Comparison of ENCODE assay signal across 16 cellular contexts in the genomic region with DNA sequence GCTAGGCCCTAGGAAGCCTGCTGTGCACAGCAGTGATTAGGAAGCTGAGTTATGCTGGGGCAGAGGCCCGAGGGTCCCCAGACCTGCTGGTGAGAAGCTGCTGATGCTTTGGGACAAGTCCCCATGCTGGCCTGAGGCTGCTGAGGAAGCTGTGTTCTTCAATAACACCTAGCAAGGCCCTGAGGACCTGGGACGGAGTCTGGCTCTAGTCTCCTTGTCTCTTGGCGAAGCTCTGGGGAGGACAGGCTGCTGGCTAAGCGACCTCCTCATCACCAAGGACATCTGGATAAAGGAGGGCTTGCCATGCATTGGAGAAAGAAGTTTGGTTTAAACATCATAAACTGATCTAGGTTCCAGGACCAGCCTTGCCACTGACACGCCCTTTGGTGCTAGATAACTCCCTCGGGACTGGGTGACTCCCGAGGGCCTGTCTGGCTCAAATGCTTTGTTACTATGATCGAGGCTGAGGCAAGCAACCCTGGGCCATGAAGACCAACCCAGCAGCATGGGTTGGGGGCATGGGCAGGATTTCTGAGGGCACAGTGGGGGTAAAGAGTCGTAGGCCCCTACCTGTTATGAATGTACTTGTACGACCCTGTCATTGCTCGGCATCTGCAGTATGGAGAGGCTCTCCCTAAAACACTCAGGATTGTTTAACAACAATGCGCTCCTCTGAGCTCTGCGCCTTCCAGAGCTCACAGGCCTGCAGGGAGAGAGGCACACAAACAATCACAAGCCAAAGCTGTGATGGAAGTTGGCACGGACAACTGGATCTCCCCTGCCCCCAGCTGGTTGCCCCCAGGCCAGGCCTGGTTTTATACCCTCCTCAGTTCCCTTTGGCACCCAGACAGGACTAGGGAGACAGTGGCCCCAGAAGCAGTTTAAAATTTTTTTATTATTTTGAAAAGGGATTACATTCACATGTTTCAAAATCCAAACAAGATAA.
DNase-seq lines count a peak whose midpoint lies in the region; ATAC-seq, FAIRE-seq and TF ChIP-seq lines count a peak whose summit lies in the region.
"Had no signal": no experiment of that assay in that cellular context is flagged by ENCODE, and none has a peak within 500 bp of the region (broad histone marks: within the 10 kb centered on the region; RNA-seq: fewer than 3 reads in every experiment).

No MANE protein-coding gene starts in this region.

- H3K27ac Mint-ChIP-seq in WTC11, result no peak overlapping the region
- H3K27ac Mint-ChIP-seq: activated CD8-positive, alpha-beta memory T cell treated with anti-CD3 and anti-CD28 coated beads, Interleukin-2, amount 10 ng/mL, durations not matched to agents 7 days and 5 days; naive thymus-derived CD8-positive, alpha-beta T cell had no signal

- no peaks in the 10 kb centered on the region for H3K36me3 ChIP-seq in kidney (ENCODE audit: control insufficient read depth in 1 of 2, insufficient read depth in 2 of 2, low read length in 2 of 2)
- H3K36me3 ChIP-seq: SJSA1 had no signal

- no peaks in the 10 kb centered on the region for H3K9me3 ChIP-seq in kidney (ENCODE audit: control insufficient read depth in 1 of 2, low read length in 2 of 2)
- H3K9me3 ChIP-seq: SJSA1 had no signal

- H3K4me3 ChIP-seq in kidney (ENCODE audit: low read length in 2 of 2), result no peak overlapping the region
- H3K4me3 ChIP-seq: SJSA1 had no signal

- no peak overlapping the region for H3K4me3 Mint-ChIP-seq in WTC11
- H3K4me3 Mint-ChIP-seq: activated CD8-positive, alpha-beta memory T cell treated with anti-CD3 and anti-CD28 coated beads, Interleukin-2, amount 10 ng/mL, durations not matched to agents 7 days and 5 days; naive thymus-derived CD8-positive, alpha-beta T cell had no signal

- no peak for FAIRE-seq in kidney (lab: Jason Lieb, UNC)
- FAIRE-seq: A204.1 had no signal

- no peak overlapping the region for H3K9ac ChIP-seq in kidney (ENCODE audit: low read length in 2 of 2)

- no peak overlapping the region for H3K27ac ChIP-seq in kidney (ENCODE audit: low read depth in 2 of 2, low read length in 2 of 2)
- H3K27ac ChIP-seq: HL-60, SJSA1 had no signal

- peaks cover 33% of the 10 kb centered on the region for H3K4me1 Mint-ChIP-seq in WTC11
- H3K4me1 Mint-ChIP-seq: activated CD8-positive, alpha-beta memory T cell treated with anti-CD3 and anti-CD28 coated beads, Interleukin-2, amount 10 ng/mL, durations not matched to agents 7 days and 5 days had no signal

- CTCF ChIA-PET in WTC11 (lab: Charles Lee), result interaction anchor here (0.7 to 5.5 kb wide), 13 partner anchors 20 to 461 kb away, joined by 3 to 29 read pairs (median 4); a partner anchor contains a TSS

- H3K4me1 ChIP-seq in kidney (ENCODE audit: control insufficient read depth in 1 of 2, insufficient read depth in 1 of 2, low read depth in 1 of 2, low read length in 2 of 2), result peaks cover 2 to 4% of the 10 kb centered on the region in 2 donors
- H3K4me1 ChIP-seq: SJSA1 had no signal

- no peaks in the 10 kb centered on the region for H3K9me3 Mint-ChIP-seq in WTC11
- H3K9me3 Mint-ChIP-seq: naive thymus-derived CD8-positive, alpha-beta T cell had no signal

- TF ChIP-seq CTCF in WTC11 (IDR thresholded peaks at IDR 0.05) (no peak), kidney (IDR thresholded peaks at IDR 0.05; ENCODE audit: borderline replicate concordance, extremely low read depth, insufficient read depth) (no peak)

- POLR2A ChIA-PET in WTC11 (lab: Charles Lee), result no interaction called here

- ATAC-seq in WTC11, result 0 out of 2 replicates have a peak, but pooled peaks have one; percentile 8
- peak; percentile 29 for ATAC-seq in sciatic nerve
- no peak for ATAC-seq in GM21576 (IDR thresholded peaks at IDR 0.05; ENCODE audit: unreplicated experiment)
- ATAC-seq: activated CD8-positive, alpha-beta memory T cell treated with anti-CD3 and anti-CD28 coated beads, Interleukin-2, amount 10 ng/mL, durations not matched to agents 7 days and 5 days; HCT116; naive thymus-derived CD8-positive, alpha-beta T cell had no signal

- no peaks in the 10 kb centered on the region for H3K36me3 Mint-ChIP-seq in WTC11
- H3K36me3 Mint-ChIP-seq: activated CD8-positive, alpha-beta memory T cell treated with anti-CD3 and anti-CD28 coated beads, Interleukin-2, amount 10 ng/mL, durations not matched to agents 7 days and 5 days; naive thymus-derived CD8-positive, alpha-beta T cell had no signal

- intact Hi-C loops in kidney (cut with DNase I) (no loop called here), sciatic nerve (cut with DNase I) (no loop called here)

- DNase-seq in NCI-H2029 (lab: John Stamatoyannopoulos, UW) (peak; percentile 13), NCI-H2029 treated with DMSO at 0.1 percent for 48 hours (lab: John Stamatoyannopoulos, UW) (no peak), WTC11 (ENCODE audit: low spot score) (no peak), kidney (peak; percentile 50), sciatic nerve (ENCODE audit: low spot score) (no peak), inferior parietal cortex (ENCODE audit: extremely low spot score) (no peak)
- no peak for DNase-seq in effector CD8-positive, alpha-beta T cell (lab: John Stamatoyannopoulos, UW)
- DNase-seq: activated CD8-positive, alpha-beta memory T cell treated with anti-CD3 and anti-CD28 coated beads, Interleukin-2, amount 10 ng/mL, durations not matched to agents 7 days and 5 days; naive thymus-derived CD8-positive, alpha-beta T cell; NCI-H2171; stimulated activated naive CD4-positive, alpha-beta T cell had no signal

- no peaks in the 10 kb centered on the region for H3K27me3 Mint-ChIP-seq in WTC11 (ENCODE audit: low read depth)
- H3K27me3 Mint-ChIP-seq: activated CD8-positive, alpha-beta memory T cell treated with anti-CD3 and anti-CD28 coated beads, Interleukin-2, amount 10 ng/mL, durations not matched to agents 7 days and 5 days had no signal

TF ChIP-seq in WTC11, 78 proteins besides CTCF, POLR2A, EP300 and RAD21 (continues in another document):
- TF ChIP-seq RORB (CRISPR knock-in tag; IDR thresholded peaks at IDR 0.05) (no peak), NFATC4 (CRISPR knock-in tag; IDR thresholded peaks at IDR 0.05) (no peak), EMX1 (CRISPR knock-in tag; IDR thresholded peaks at IDR 0.05) (no peak), SMAD4 (CRISPR knock-in tag; IDR thresholded peaks at IDR 0.05) (no peak), ZNF396 (CRISPR knock-in tag; IDR thresholded peaks at IDR 0.05; ENCODE audit: borderline replicate concordance) (no peak), CBFB (CRISPR knock-in tag; IDR thresholded peaks at IDR 0.05; ENCODE audit: low read depth) (no peak), RELA (CRISPR knock-in tag; IDR thresholded peaks at IDR 0.05; ENCODE audit: borderline replicate concordance) (no peak), CREM (CRISPR knock-in tag; IDR thresholded peaks at IDR 0.05) (no peak), ZNF232 (CRISPR knock-in tag; IDR thresholded peaks at IDR 0.05) (no peak), JAZF1 (CRISPR knock-in tag; IDR thresholded peaks at IDR 0.05) (no peak)
- TF ChIP-seq, protein P1, sequence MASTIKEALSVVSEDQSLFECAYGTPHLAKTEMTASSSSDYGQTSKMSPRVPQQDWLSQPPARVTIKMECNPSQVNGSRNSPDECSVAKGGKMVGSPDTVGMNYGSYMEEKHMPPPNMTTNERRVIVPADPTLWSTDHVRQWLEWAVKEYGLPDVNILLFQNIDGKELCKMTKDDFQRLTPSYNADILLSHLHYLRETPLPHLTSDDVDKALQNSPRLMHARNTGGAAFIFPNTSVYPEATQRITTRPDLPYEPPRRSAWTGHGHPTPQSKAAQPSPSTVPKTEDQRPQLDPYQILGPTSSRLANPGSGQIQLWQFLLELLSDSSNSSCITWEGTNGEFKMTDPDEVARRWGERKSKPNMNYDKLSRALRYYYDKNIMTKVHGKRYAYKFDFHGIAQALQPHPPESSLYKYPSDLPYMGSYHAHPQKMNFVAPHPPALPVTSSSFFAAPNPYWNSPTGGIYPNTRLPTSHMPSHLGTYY (CRISPR knock-in tag; IDR thresholded peaks at IDR 0.05), result no peak
- TF ChIP-seq, protein P2, sequence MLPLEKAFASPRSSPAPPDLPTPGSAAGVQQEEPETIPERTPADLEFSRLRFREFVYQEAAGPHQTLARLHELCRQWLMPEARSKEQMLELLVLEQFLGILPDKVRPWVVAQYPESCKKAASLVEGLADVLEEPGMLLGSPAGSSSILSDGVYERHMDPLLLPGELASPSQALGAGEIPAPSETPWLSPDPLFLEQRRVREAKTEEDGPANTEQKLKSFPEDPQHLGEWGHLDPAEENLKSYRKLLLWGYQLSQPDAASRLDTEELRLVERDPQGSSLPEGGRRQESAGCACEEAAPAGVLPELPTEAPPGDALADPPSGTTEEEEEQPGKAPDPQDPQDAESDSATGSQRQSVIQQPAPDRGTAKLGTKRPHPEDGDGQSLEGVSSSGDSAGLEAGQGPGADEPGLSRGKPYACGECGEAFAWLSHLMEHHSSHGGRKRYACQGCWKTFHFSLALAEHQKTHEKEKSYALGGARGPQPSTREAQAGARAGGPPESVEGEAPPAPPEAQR (CRISPR knock-in tag; IDR thresholded peaks at IDR 0.05), result no peak
- TF ChIP-seq, protein P3, sequence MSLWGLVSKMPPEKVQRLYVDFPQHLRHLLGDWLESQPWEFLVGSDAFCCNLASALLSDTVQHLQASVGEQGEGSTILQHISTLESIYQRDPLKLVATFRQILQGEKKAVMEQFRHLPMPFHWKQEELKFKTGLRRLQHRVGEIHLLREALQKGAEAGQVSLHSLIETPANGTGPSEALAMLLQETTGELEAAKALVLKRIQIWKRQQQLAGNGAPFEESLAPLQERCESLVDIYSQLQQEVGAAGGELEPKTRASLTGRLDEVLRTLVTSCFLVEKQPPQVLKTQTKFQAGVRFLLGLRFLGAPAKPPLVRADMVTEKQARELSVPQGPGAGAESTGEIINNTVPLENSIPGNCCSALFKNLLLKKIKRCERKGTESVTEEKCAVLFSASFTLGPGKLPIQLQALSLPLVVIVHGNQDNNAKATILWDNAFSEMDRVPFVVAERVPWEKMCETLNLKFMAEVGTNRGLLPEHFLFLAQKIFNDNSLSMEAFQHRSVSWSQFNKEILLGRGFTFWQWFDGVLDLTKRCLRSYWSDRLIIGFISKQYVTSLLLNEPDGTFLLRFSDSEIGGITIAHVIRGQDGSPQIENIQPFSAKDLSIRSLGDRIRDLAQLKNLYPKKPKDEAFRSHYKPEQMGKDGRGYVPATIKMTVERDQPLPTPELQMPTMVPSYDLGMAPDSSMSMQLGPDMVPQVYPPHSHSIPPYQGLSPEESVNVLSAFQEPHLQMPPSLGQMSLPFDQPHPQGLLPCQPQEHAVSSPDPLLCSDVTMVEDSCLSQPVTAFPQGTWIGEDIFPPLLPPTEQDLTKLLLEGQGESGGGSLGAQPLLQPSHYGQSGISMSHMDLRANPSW (CRISPR knock-in tag; conservative IDR thresholded peaks at IDR 0.05; ENCODE audit: low read depth), result no peak

Comparison
In these comparisons a context has a peak if more than half of its experiments do, and no peak if none do; other contexts are left out.
1. DNase-seq: peak in NCI-H2029 (single experiment) and kidney (single experiment); none in NCI-H2029 treated with DMSO at 0.1 percent for 48 hours (single experiment), WTC11 (single experiment), sciatic nerve (single experiment), effector CD8-positive, alpha-beta T cell (single experiment) and inferior parietal cortex (single experiment).